Comparison of ENCODE assay signal across 23 cellular contexts in genomic region chr17:80287038-80287437, GRCh38. TPM values are rescaled to one million over a fixed set of nuclear protein-coding genes. Genes with fewer than 3 reads are reported as not detected.
DNase-seq lines count a peak whose midpoint lies in the region; ATAC-seq and TF ChIP-seq lines count a peak whose summit lies in the region.
"Had no signal": no experiment of that assay in that cellular context is flagged by ENCODE, and none has a peak within 500 bp of the region (broad histone marks: within the 10 kb centered on the region; RNA-seq: fewer than 3 reads in every experiment).

No MANE protein-coding gene starts in this region.

- CTCF ChIA-PET in WTC11 (lab: Charles Lee), result interaction anchor here (0.8 kb wide), 1 partner anchor 74 kb away, joined by 5 read pairs; no protein-coding TSS in a partner anchor

- POLR2A ChIA-PET in WTC11 (lab: Charles Lee), result interaction anchor here (0.5 to 0.6 kb wide), 2 partner anchors 68 to 121 kb away, joined by 3 to 5 read pairs; no protein-coding TSS in a partner anchor

- TF ChIP-seq CTCF in WTC11 (IDR thresholded peaks at IDR 0.05) (no peak), fibroblast of pulmonary artery (IDR thresholded peaks at IDR 0.05; ENCODE audit: low read length, missing control alignments) (no peak)

- ATAC-seq in stimulated activated naive CD8-positive, alpha-beta T cell treated with anti-CD3 and anti-CD28 coated beads, Interleukin-15, amount 100 ng/mL, for 72 hours, result no peak
- no peak for ATAC-seq in stimulated activated naive CD8-positive, alpha-beta T cell treated with anti-CD3 and anti-CD28 coated beads, Interleukin-15, Interleukin-2, amounts not matched to agents 100 U/mL and 50 U/mL, for 24 hours
- ATAC-seq in WTC11 (no peak), GM19324 (IDR thresholded peaks at IDR 0.05; ENCODE audit: low FRiP score, unreplicated experiment) (no peak)
- ATAC-seq: left cardiac atrium; PC-3; psoas muscle; stimulated activated naive B cell treated with anti-CD40 and anti-IgM and Interleukin-4, amounts not matched to agents 10 μg/mL and 1 μg/mL and 100 μg/mL, for 72 hours had no signal

- H3K27me3 Mint-ChIP-seq in stimulated activated naive CD8-positive, alpha-beta T cell treated with anti-CD3 and anti-CD28 coated beads, Interleukin-15, amount 100 ng/mL, for 72 hours, result no peaks in the 10 kb centered on the region
- no peaks in the 10 kb centered on the region for H3K27me3 Mint-ChIP-seq in WTC11 (ENCODE audit: low read depth)
- H3K27me3 Mint-ChIP-seq: stimulated activated naive B cell treated with anti-CD40 and anti-IgM and Interleukin-4, amounts not matched to agents 10 μg/mL and 1 μg/mL and 100 μg/mL, for 72 hours had no signal

- no peak overlapping the region for H3K4me3 Mint-ChIP-seq in stimulated activated naive CD8-positive, alpha-beta T cell treated with anti-CD3 and anti-CD28 coated beads, Interleukin-15, amount 100 ng/mL, for 72 hours
- no peak overlapping the region for H3K4me3 Mint-ChIP-seq in WTC11
- H3K4me3 Mint-ChIP-seq: stimulated activated naive B cell treated with anti-CD40 and anti-IgM and Interleukin-4, amounts not matched to agents 10 μg/mL and 1 μg/mL and 100 μg/mL, for 72 hours had no signal

- H3K4me3 ChIP-seq in fibroblast of pulmonary artery (replicated peaks; ENCODE audit: low read depth, low read length), result no peak overlapping the region
- H3K4me3 ChIP-seq: colonic mucosa, esophagus muscularis mucosa, GM23248, psoas muscle, sigmoid colon had no signal

- no peak for DNase-seq in stimulated activated naive CD8-positive, alpha-beta T cell treated with anti-CD3 and anti-CD28 coated beads, Interleukin-15, amount 100 ng/mL, for 72 hours
- no peak for DNase-seq in stimulated activated naive CD8-positive, alpha-beta T cell treated with anti-CD3 and anti-CD28 coated beads, Interleukin-15, Interleukin-2, amounts not matched to agents 100 U/mL and 50 U/mL, for 24 hours
- DNase-seq in WTC11 (ENCODE audit: low spot score) (no peak), fibroblast of pulmonary artery (ENCODE audit: low read depth) (peak; percentile 11), NCI-H1694 treated with DMSO at 0.1 percent for 48 hours (lab: John Stamatoyannopoulos, UW) (no peak), mesenteric fat pad (ENCODE audit: low spot score) (no peak)
- DNase-seq: activated CD4-positive, alpha-beta T cell treated with anti-CD3 and anti-CD28 coated beads, Interleukin-2, amount 50 U/mL, for 48 hours; colonic mucosa; GM23248; IMR-90; left cardiac atrium; mammary epithelial cell; NCI-H1092; NCI-H1930; NCI-H524 treated with DMSO at 0.1 percent for 48 hours; PC-3; Right ventricle myocardium superior; sigmoid colon; stimulated activated CD4-positive, alpha-beta T cell treated with anti-CD3 and anti-CD28 coated beads, Interleukin-4, amount 100 ng/mL, for 4 hours; stimulated activated naive B cell treated with anti-CD40 and anti-IgM and Interleukin-4, amounts not matched to agents 10 μg/mL and 1 μg/mL and 100 μg/mL, for 72 hours had no signal

- peaks cover 28% of the 10 kb centered on the region for H3K36me3 Mint-ChIP-seq in WTC11

- peak overlapping the region; percentile 20 to 91 for H3K27ac Mint-ChIP-seq in stimulated activated naive CD8-positive, alpha-beta T cell treated with anti-CD3 and anti-CD28 coated beads, Interleukin-15, amount 100 ng/mL, for 72 hours
- H3K27ac Mint-ChIP-seq in WTC11, result 0 out of 2 replicates have a peak overlapping the region, but pooled peaks have one; percentile 41
- H3K27ac Mint-ChIP-seq: stimulated activated naive B cell treated with anti-CD40 and anti-IgM and Interleukin-4, amounts not matched to agents 10 μg/mL and 1 μg/mL and 100 μg/mL, for 72 hours had no signal

- peaks cover 52% of the 10 kb centered on the region for H3K4me1 Mint-ChIP-seq in stimulated activated naive CD8-positive, alpha-beta T cell treated with anti-CD3 and anti-CD28 coated beads, Interleukin-15, amount 100 ng/mL, for 72 hours
- peaks cover 12% of the 10 kb centered on the region for H3K4me1 Mint-ChIP-seq in WTC11

- H3K9me3 Mint-ChIP-seq in stimulated activated naive CD8-positive, alpha-beta T cell treated with anti-CD3 and anti-CD28 coated beads, Interleukin-15, amount 100 ng/mL, for 72 hours, result no peaks in the 10 kb centered on the region
- H3K9me3 Mint-ChIP-seq in WTC11, result no peaks in the 10 kb centered on the region
- H3K9me3 Mint-ChIP-seq: stimulated activated naive B cell treated with anti-CD40 and anti-IgM and Interleukin-4, amounts not matched to agents 10 μg/mL and 1 μg/mL and 100 μg/mL, for 72 hours had no signal

TF ChIP-seq in WTC11, 78 proteins besides CTCF, POLR2A, EP300 and RAD21:
- TF ChIP-seq ESRRA (CRISPR knock-in tag; IDR thresholded peaks at IDR 0.05; ENCODE audit: borderline replicate concordance), result no peak
- no peak for TF ChIP-seq ZNF281 (CRISPR knock-in tag; IDR thresholded peaks at IDR 0.05)
- no peak for TF ChIP-seq SMAD3 (CRISPR knock-in tag; IDR thresholded peaks at IDR 0.05; ENCODE audit: borderline replicate concordance)
- TF ChIP-seq ZNF121 (CRISPR knock-in tag; IDR thresholded peaks at IDR 0.05), result no peak

RNA-seq across cellular contexts. Expression of gene RNF213, which starts 26.4 kb away (rescaled TPM):
- total RNA-seq in WTC11 (2021) (70.3 to 72.6 TPM (median 70.5 TPM) in 3 replicates), mesenteric fat pad (168 TPM)
